In the genomic region with DNA sequence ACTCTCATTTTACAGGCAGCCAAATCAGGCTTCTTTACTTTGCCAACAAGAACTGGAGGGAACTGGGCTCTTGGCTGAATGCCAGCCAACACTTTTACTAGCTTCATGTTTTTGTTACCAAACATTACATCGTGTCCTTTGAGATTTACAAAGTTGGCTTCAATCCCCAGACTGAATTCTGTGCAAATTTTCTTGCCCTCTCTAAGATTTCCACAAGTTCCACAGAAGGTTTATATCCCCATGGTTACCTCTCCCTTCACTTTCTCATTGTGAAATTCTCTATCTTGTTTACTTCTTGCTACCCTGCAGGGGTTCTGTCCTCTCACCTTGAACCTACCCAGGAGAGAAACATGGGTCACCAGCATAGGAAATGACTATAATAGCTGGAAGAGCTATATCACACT, we compare ENCODE assay signal across 1 cellular context.
TF ChIP-seq lines count a peak whose summit lies in the region.

No MANE protein-coding gene starts in this region.

TF ChIP-seq in WTC11, 78 proteins besides CTCF, POLR2A, EP300 and RAD21 (continued from another document):
- TF ChIP-seq, protein P1, sequence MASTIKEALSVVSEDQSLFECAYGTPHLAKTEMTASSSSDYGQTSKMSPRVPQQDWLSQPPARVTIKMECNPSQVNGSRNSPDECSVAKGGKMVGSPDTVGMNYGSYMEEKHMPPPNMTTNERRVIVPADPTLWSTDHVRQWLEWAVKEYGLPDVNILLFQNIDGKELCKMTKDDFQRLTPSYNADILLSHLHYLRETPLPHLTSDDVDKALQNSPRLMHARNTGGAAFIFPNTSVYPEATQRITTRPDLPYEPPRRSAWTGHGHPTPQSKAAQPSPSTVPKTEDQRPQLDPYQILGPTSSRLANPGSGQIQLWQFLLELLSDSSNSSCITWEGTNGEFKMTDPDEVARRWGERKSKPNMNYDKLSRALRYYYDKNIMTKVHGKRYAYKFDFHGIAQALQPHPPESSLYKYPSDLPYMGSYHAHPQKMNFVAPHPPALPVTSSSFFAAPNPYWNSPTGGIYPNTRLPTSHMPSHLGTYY (CRISPR knock-in tag; IDR thresholded peaks at IDR 0.05): no peak
- TF ChIP-seq, protein P2, sequence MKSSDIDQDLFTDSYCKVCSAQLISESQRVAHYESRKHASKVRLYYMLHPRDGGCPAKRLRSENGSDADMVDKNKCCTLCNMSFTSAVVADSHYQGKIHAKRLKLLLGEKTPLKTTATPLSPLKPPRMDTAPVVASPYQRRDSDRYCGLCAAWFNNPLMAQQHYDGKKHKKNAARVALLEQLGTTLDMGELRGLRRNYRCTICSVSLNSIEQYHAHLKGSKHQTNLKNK (CRISPR knock-in tag; IDR thresholded peaks at IDR 0.05): no peak
- TF ChIP-seq RORB (CRISPR knock-in tag; IDR thresholded peaks at IDR 0.05) (no peak), ETV6 (CRISPR knock-in tag; IDR thresholded peaks at IDR 0.05) (no peak), SMAD4 (CRISPR knock-in tag; IDR thresholded peaks at IDR 0.05) (no peak)
- TF ChIP-seq, protein P3, sequence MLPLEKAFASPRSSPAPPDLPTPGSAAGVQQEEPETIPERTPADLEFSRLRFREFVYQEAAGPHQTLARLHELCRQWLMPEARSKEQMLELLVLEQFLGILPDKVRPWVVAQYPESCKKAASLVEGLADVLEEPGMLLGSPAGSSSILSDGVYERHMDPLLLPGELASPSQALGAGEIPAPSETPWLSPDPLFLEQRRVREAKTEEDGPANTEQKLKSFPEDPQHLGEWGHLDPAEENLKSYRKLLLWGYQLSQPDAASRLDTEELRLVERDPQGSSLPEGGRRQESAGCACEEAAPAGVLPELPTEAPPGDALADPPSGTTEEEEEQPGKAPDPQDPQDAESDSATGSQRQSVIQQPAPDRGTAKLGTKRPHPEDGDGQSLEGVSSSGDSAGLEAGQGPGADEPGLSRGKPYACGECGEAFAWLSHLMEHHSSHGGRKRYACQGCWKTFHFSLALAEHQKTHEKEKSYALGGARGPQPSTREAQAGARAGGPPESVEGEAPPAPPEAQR (CRISPR knock-in tag; IDR thresholded peaks at IDR 0.05): no peak
- TF ChIP-seq, protein P4, sequence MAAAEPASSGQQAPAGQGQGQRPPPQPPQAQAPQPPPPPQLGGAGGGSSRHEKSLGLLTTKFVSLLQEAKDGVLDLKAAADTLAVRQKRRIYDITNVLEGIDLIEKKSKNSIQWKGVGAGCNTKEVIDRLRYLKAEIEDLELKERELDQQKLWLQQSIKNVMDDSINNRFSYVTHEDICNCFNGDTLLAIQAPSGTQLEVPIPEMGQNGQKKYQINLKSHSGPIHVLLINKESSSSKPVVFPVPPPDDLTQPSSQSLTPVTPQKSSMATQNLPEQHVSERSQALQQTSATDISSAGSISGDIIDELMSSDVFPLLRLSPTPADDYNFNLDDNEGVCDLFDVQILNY (CRISPR knock-in tag; IDR thresholded peaks at IDR 0.05): no peak
